34 cellular contexts compared by ENCODE assay signal in the genomic region with DNA sequence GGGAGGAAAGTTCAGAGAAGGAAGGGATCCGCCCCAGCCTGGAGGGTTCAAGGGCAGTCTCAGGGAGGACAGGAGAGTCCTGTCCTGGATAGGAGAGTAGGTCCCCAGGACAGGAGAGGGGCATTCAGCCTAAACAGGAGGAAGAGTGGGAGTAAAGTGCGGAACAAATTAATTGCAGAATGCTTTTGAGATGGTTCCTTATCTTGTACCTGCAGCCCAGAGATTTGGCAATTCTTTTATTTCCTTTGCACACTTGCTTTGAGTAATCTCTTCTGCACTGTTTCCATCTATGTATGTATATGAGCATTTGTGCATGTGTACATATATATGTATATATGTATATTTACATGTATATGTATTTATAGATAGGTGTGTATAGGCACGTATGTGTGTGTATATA. TPM values are rescaled to one million over a fixed set of nuclear protein-coding genes. Genes with fewer than 3 reads are reported as not detected.
"Had no signal": no experiment of that assay in that cellular context is flagged by ENCODE, and none has a peak within 500 bp of the region (broad histone marks: within the 10 kb centered on the region; RNA-seq: fewer than 3 reads in every experiment).

No MANE protein-coding gene starts in this region.

- FAIRE-seq: bronchial epithelial cell, RCC 7860 had no signal

- H3K9me3 ChIP-seq: MG63 had no signal

- H2AFZ ChIP-seq: PC-9 had no signal

- H3K4me3 ChIP-seq: MG63, PC-9 had no signal

- DNase-seq: activated B cell treated with CpG ODN at 0.5 μM for 24 hours; activated CD4-positive, alpha-beta memory T cell treated with anti-CD3 and anti-CD28 coated beads for 36 hours; activated CD4-positive, alpha-beta T cell treated with anti-CD3 and anti-CD28 coated beads for 4 hours; activated CD4-positive, alpha-beta T cell treated with anti-CD3 and anti-CD28 coated beads, Interleukin-2, amount 50 U/mL, for 1 hour; activated CD4-positive, CD25-positive, alpha-beta regulatory T cell treated with anti-CD3 and anti-CD28 coated beads, Interleukin-2, amount 50 U/mL, for 72 hours; activated CD8-positive, alpha-beta memory T cell treated with anti-CD3 and anti-CD28 coated beads, Interleukin-2, amount 50 U/mL, for 48 hours; activated effector memory CD4-positive, alpha-beta T cell treated with Interleukin-2 at 50 U/mL for 16 hours; activated naive CD4-positive, alpha-beta T cell treated with anti-CD3 and anti-CD28 coated beads, Interleukin-2, amount 10 ng/mL, durations not matched to agents 7 days and 5 days; activated naive CD8-positive, alpha-beta T cell treated with anti-CD3 and anti-CD28 coated beads, Interleukin-2, amount 50 U/mL, for 24 hours; activated T-cell treated with anti-CD3 and anti-CD28 coated beads, Interleukin-2, amount 50 U/mL, for 48 hours; anterior cingulate cortex; central memory CD4-positive, alpha-beta T cell; Kasumi-1; KG1; MG63; NCI-H1048; NCI-H1105 treated with DMSO at 0.1 percent for 48 hours; NCI-H1436; NCI-H1694; NCI-H1930; NCI-H2081 treated with DMSO at 0.1 percent for 48 hours; NCI-H345; NCI-H524 treated with DMSO at 0.1 percent for 48 hours; NCI-H748 treated with DMSO at 0.1 percent for 48 hours; NK-92 treated with Interleukin-12 subunit alpha and Interleukin-12 subunit beta, amount 100 ng/mL, for 24 hours; PC-9; SIG-M5; T-cell; T-helper 2 cell; T-helper 9 cell had no signal

- H3K4me2 ChIP-seq: PC-9 had no signal

- H3K27me3 ChIP-seq: MG63 had no signal

- H3K27ac ChIP-seq: PC-9 had no signal

- ATAC-seq: activated naive CD8-positive, alpha-beta T cell treated with anti-CD3 and anti-CD28 coated beads, Interleukin-2, amount 50 U/mL, for 24 hours; Right ventricle myocardium inferior; SK-N-SH treated with all-trans-retinoic acid at 6 μM for 48 hours; T-cell had no signal

RNA-seq across cellular contexts. Expression of gene PLEK2, which starts 22.7 kb away (rescaled TPM):
- total RNA-seq: activated B cell treated with CpG ODN at 0.5 μM for 24 hours, Right ventricle myocardium inferior had no signal
